Comparison of ENCODE assay signal across 9 cellular contexts in genomic region chr10:74151879-74152722, GRCh38. TPM values are rescaled to one million over a fixed set of nuclear protein-coding genes. Genes with fewer than 3 reads are reported as not detected.
DNase-seq lines count a peak whose midpoint lies in the region; TF ChIP-seq lines count a peak whose summit lies in the region.
"Had no signal": no experiment of that assay in that cellular context is flagged by ENCODE, and none has a peak within 500 bp of the region (broad histone marks: within the 10 kb centered on the region; RNA-seq: fewer than 3 reads in every experiment).

No MANE protein-coding gene starts in this region.

- no peak overlapping the region for H3K27ac Mint-ChIP-seq in MCF 10A (ENCODE audit: low read depth, unreplicated experiment)

- H3K23ac ChIP-seq in mesendoderm (ENCODE audit: low read length): no peak overlapping the region

- H3K36me3 ChIP-seq in A673 (ENCODE audit: insufficient read depth, low read length, poor library complexity, severe bottlenecking): no peaks in the 10 kb centered on the region
- H3K36me3 ChIP-seq in mesendoderm (ENCODE audit: control insufficient read depth, insufficient read depth, low read length): peaks cover 2% of the 10 kb centered on the region

- POLR2A ChIA-PET in A673 (lab: Charles Lee; ENCODE audit: low non-redundant PET) (no interaction called here), MCF 10A (lab: Yijun Ruan, JAX) (interaction anchor here (0.6 to 7.0 kb wide), 30 partner anchors 14 to 1059 kb away, joined by 3 to 91 read pairs (median 7); partner anchors contain the start of gene VDAC2)

- H3K79me2 ChIP-seq in mesendoderm (ENCODE audit: control insufficient read depth, insufficient read depth, low read length): peaks cover 40% of the 10 kb centered on the region

- peaks cover 15% of the 10 kb centered on the region for H3K79me1 ChIP-seq in mesendoderm (ENCODE audit: low read length)

- no peaks in the 10 kb centered on the region for H3K27me3 ChIP-seq in A673 (replicated peaks; ENCODE audit: insufficient read depth, low read depth, low read length, poor library complexity)
- no peaks in the 10 kb centered on the region for H3K27me3 ChIP-seq in mesendoderm (ENCODE audit: insufficient read depth, low read length, poor library complexity)

- H3K9me3 Mint-ChIP-seq in MCF 10A (ENCODE audit: unreplicated experiment): no peaks in the 10 kb centered on the region

- TF ChIP-seq CTCF in A673 (conservative IDR thresholded peaks at IDR 0.05; ENCODE audit: low read depth, low read length): no peak
- no peak for TF ChIP-seq CTCF in MCF 10A (IDR thresholded peaks at IDR 0.05; ENCODE audit: unreplicated experiment)

- no peaks in the 10 kb centered on the region for H3K9me3 ChIP-seq in A673 (ENCODE audit: low read depth, low read length, poor library complexity, severe bottlenecking)

- peak overlapping the region; percentile 99 for H3K56ac ChIP-seq in mesendoderm (ENCODE audit: low read length)

- peaks cover 30% of the 10 kb centered on the region for H3K4me1 Mint-ChIP-seq in MCF 10A (ENCODE audit: insufficient read depth, unreplicated experiment)

- H3K18ac ChIP-seq in mesendoderm (ENCODE audit: low read length): no peak overlapping the region

- H3K9ac ChIP-seq in mesendoderm (ENCODE audit: low read length): peak overlapping the region; percentile 93

- no peak overlapping the region for H2AK5ac ChIP-seq in mesendoderm (ENCODE audit: low read length)

- H3K27me3 Mint-ChIP-seq in MCF 10A (ENCODE audit: insufficient read depth, unreplicated experiment): no peaks in the 10 kb centered on the region

- WGBS in mesendoderm (ENCODE audit: extremely low coverage, insufficient coverage, low lambda C conversion rate): no CpG with 5 or more reads among the region's 5 CpGs

- CTCF ChIA-PET in A673 (lab: Charles Lee): no interaction called here
- CTCF ChIA-PET in MCF 10A (lab: Yijun Ruan, JAX): interaction anchor here (0.6 to 2.2 kb wide), 10 partner anchors 7 to 1110 kb away, joined by 4 to 9 read pairs (median 4); no protein-coding TSS in a partner anchor

- peaks cover 26% of the 10 kb centered on the region for H3K4me1 ChIP-seq in A673 (ENCODE audit: insufficient read depth, low read length, poor library complexity, severe bottlenecking)
- peaks cover 3% of the 10 kb centered on the region for H3K4me1 ChIP-seq in mesendoderm (ENCODE audit: control insufficient read depth, low read depth, low read length)

- no peak for DNase-seq in A673 (ENCODE audit: low spot score)
- peak; percentile 12 for DNase-seq in HCEC 1CT
- DNase-seq in MCF 10A (ENCODE audit: unreplicated experiment): peak; percentile 22
- DNase-seq in mesendoderm: no peak
- no peak for DNase-seq in AG08396 (ENCODE audit: low spot score)
- DNase-seq in activated CD8-positive, alpha-beta memory T cell treated with anti-CD3 and anti-CD28 coated beads, Interleukin-2, amount 50 U/mL, for 4 hours: no peak
- DNase-seq in hypothalamus (lab: John Stamatoyannopoulos, UW): no peak
- DNase-seq in GM19238 (ENCODE audit: insufficient read length, low spot score): no peak
- DNase-seq: NCI-H187 treated with DMSO at 0.1 percent for 48 hours had no signal

- H3K4me3 Mint-ChIP-seq in MCF 10A (ENCODE audit: unreplicated experiment): no peak overlapping the region

- H3K27ac ChIP-seq in A673 (ENCODE audit: low read depth, low read length, poor library complexity, severe bottlenecking) (peak overlapping the region; percentile 96), mesendoderm (ENCODE audit: low read depth, low read length) (peak overlapping the region; percentile 39)

- H2BK120ac ChIP-seq in mesendoderm (ENCODE audit: low read depth, low read length): no peak overlapping the region

- H3K4me3 ChIP-seq in A673 (ENCODE audit: low read depth, low read length, poor library complexity, severe bottlenecking) (peak overlapping the region; percentile 83), mesendoderm (ENCODE audit: low read length) (peak overlapping the region; percentile 92)

- intact Hi-C loops in A673 (cut with micrococcal nuclease; ENCODE audit: unreplicated experiment): no loop called here
- intact Hi-C loops in MCF 10A (cut with micrococcal nuclease): loop anchor here (1.0 kb wide), 3 partner anchors 24 to 82 kb away; no protein-coding TSS in a partner anchor

- H4K5ac ChIP-seq in mesendoderm (ENCODE audit: low read length): no peak overlapping the region

- no peak overlapping the region for H3K4ac ChIP-seq in mesendoderm (ENCODE audit: low read depth, low read length)

- H3K36me3 Mint-ChIP-seq in MCF 10A (ENCODE audit: insufficient read depth, unreplicated experiment): peaks cover 23% of the 10 kb centered on the region

- BruUV-seq in A673 (replicated peaks; lab: Mats Ljungman, UMichigan) (no TSS peak), MCF 10A (replicated peaks; lab: Mats Ljungman, UMichigan) (TSS peak; percentile 38)

- H3K4me2 ChIP-seq in mesendoderm (ENCODE audit: low read length): peak overlapping the region; percentile 78

- no peak overlapping the region for H2BK5ac ChIP-seq in mesendoderm (ENCODE audit: low read length)

- no peak overlapping the region for H4K8ac ChIP-seq in mesendoderm (ENCODE audit: low read depth, low read length)

- H2BK15ac ChIP-seq in mesendoderm (replicated peaks; ENCODE audit: low read depth): no peak overlapping the region

RNA-seq across cellular contexts. Expression of gene ADK, which starts 1.1 kb away (rescaled TPM):
- total RNA-seq in A673 (2021) (46.5 and 49.0 TPM in 2 replicates), MCF 10A (2022) (96.6 and 98.6 TPM in 2 replicates)
- polyA plus RNA-seq in mesendoderm (2013, experiment 1 of 2): 34.7 TPM
- 35.7 TPM for polyA plus RNA-seq in mesendoderm (2013, experiment 2 of 2)

RNA-seq across cellular contexts. Expression of gene AP3M1, which starts 1.5 kb away (rescaled TPM):
- total RNA-seq in A673 (2021): 63.7 and 68.3 TPM in 2 replicates
- total RNA-seq in MCF 10A (2022): 31.2 and 35.0 TPM in 2 replicates
- polyA plus RNA-seq in mesendoderm (2013, experiment 1 of 2): 26.1 TPM
- 26.9 TPM for polyA plus RNA-seq in mesendoderm (2013, experiment 2 of 2)

Comparison
In these comparisons a context has a peak if more than half of its experiments do, and no peak if none do; other contexts are left out.
1. DNase-seq: peak in HCEC 1CT (single experiment) and MCF 10A (single experiment); none in A673 (single experiment), mesendoderm (single experiment), AG08396 (single experiment), activated CD8-positive, alpha-beta memory T cell treated with anti-CD3 and anti-CD28 coated beads, Interleukin-2, amount 50 U/mL, for 4 hours (single experiment), hypothalamus (0 of 51) and GM19238 (single experiment).